1 cellular context compared by ENCODE assay signal in genomic region chr12:49284672-49285071, GRCh38.
TF ChIP-seq lines count a peak whose summit lies in the region.

No MANE protein-coding gene starts in this region.

TF ChIP-seq in K562, 482 proteins besides CTCF, POLR2A, EP300 and RAD21:
- TF ChIP-seq HLTF (IDR thresholded peaks at IDR 0.05) (no peak), STAG1 (CRISPR knock-in tag; IDR thresholded peaks at IDR 0.05; ENCODE audit: borderline replicate concordance) (no peak), ZBTB7A (IDR thresholded peaks at IDR 0.05; ENCODE audit: borderline replicate concordance, control insufficient read depth, low read depth, low read length) (no peak)
